ENCODE assay signal across 12 cellular contexts in the genomic region with DNA sequence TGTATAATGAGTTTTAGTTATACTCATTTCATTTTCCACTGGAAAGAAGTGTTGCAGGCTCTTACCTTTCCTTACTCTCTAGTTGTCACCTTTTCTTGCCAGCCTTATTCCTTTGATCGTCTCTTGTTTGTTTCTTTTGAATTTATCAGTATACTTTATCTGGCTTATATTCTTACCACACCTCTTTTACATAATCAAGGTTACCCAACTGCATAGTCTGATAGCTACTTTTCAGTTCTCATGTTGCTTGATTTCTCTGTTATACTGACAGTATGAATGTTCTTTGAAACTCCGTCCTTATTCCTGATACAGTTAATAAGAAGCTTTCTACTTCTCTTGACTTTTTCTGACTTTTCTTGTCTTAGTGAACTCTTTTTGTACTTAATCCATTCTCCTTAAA. TPM values are rescaled to one million over a fixed set of nuclear protein-coding genes. Genes with fewer than 3 reads are reported as not detected.
DNase-seq lines count a peak whose midpoint lies in the region; ATAC-seq and TF ChIP-seq lines count a peak whose summit lies in the region.
"Had no signal": no experiment of that assay in that cellular context is flagged by ENCODE, and none has a peak within 500 bp of the region (broad histone marks: within the 10 kb centered on the region; RNA-seq: fewer than 3 reads in every experiment).

No MANE protein-coding gene starts in this region.

- TF ChIP-seq POLR2A in esophagus squamous epithelium (IDR thresholded peaks at IDR 0.05) = no peak

- H3K27ac ChIP-seq in RWPE2 (ENCODE audit: poor library complexity, severe bottlenecking) = peak overlapping the region; percentile 97
- peak overlapping the region; percentile 61 to 94 (median 90) for H3K27ac ChIP-seq in esophagus squamous epithelium
- H3K27ac ChIP-seq: parathyroid adenoma had no signal

- WGBS in esophagus squamous epithelium, 2 donors = 28 to 54% methylated on average over 2 of the region's 2 CpGs

- ATAC-seq in activated T-cell treated with anti-CD3 and anti-CD28 coated beads, Interleukin-2, amount 50 U/mL, for 72 hours (replicated peaks in 1 of 2) = no peak
- no peak for ATAC-seq in RWPE2 (ENCODE audit: low read depth)
- ATAC-seq: WTC11 had no signal

- H3K9ac ChIP-seq in skeletal muscle satellite cell (ENCODE audit: low read depth, low read length) = peak overlapping the region; percentile 64
- H3K9ac ChIP-seq: parathyroid adenoma had no signal

- no peaks in the 10 kb centered on the region for H3K27me3 Mint-ChIP-seq in activated T-cell treated with anti-CD3 and anti-CD28 coated beads, Interleukin-2, amount 50 U/mL, for 72 hours (ENCODE audit: low read depth)

- peaks cover 58% of the 10 kb centered on the region for H3K4me1 ChIP-seq in RWPE2 (ENCODE audit: insufficient read depth, poor library complexity, severe bottlenecking)
- H3K4me1 ChIP-seq in esophagus squamous epithelium = peaks cover 13 to 83% (median 14%) of the 10 kb centered on the region in 3 donors
- peaks cover 36% of the 10 kb centered on the region for H3K4me1 ChIP-seq in skeletal muscle satellite cell (ENCODE audit: control insufficient read depth, insufficient read depth, low read length)

- peak overlapping the region; percentile 82 to 100 for H3K4me3 Mint-ChIP-seq in activated T-cell treated with anti-CD3 and anti-CD28 coated beads, Interleukin-2, amount 50 U/mL, for 72 hours
- H3K4me3 Mint-ChIP-seq: WTC11 had no signal

- peak overlapping the region; percentile 59 for H3K4me2 ChIP-seq in skeletal muscle satellite cell (ENCODE audit: low read length)

- H3K4me3 ChIP-seq in RWPE2 (ENCODE audit: severe bottlenecking) (no peak overlapping the region), esophagus squamous epithelium (peak overlapping the region in 2 of 4 donors; percentile 19 to 62), skeletal muscle satellite cell (ENCODE audit: low read length) (no peak overlapping the region)

- H3K36me3 ChIP-seq in RWPE2 (ENCODE audit: low read depth) = peaks cover 28% of the 10 kb centered on the region; the same call in 1 of the 2 replicates
- no peaks in the 10 kb centered on the region for H3K36me3 ChIP-seq in esophagus squamous epithelium
- no peaks in the 10 kb centered on the region for H3K36me3 ChIP-seq in skeletal muscle satellite cell (ENCODE audit: insufficient read depth, low read length)

- peak overlapping the region; percentile 83 for H3K27ac Mint-ChIP-seq in activated T-cell treated with anti-CD3 and anti-CD28 coated beads, Interleukin-2, amount 50 U/mL, for 72 hours
- H3K27ac Mint-ChIP-seq: WTC11 had no signal

- intact Hi-C loops in esophagus squamous epithelium (cut with DNase I) = no loop called here

- peaks cover 15 to 23% of the 10 kb centered on the region in 2 donors for H3K36me3 Mint-ChIP-seq in activated T-cell treated with anti-CD3 and anti-CD28 coated beads, Interleukin-2, amount 50 U/mL, for 72 hours (ENCODE audit: insufficient read depth in 2 of 2)
- H3K36me3 Mint-ChIP-seq: WTC11 had no signal

- no peak for DNase-seq in activated T-cell treated with anti-CD3 and anti-CD28 coated beads, Interleukin-2, amount 50 U/mL, for 72 hours
- DNase-seq in activated T-cell treated with anti-CD3 and anti-CD28 coated beads, Interleukin-2, amount 50 U/mL, for 1 hour = no peak
- DNase-seq in RWPE2 (ENCODE audit: low spot score) = no peak
- no peak for DNase-seq in esophagus squamous epithelium (lab: John Stamatoyannopoulos, UW)
- no peak for DNase-seq in NCI-H510A (lab: John Stamatoyannopoulos, UW)
- no peak for DNase-seq in NCI-H748 treated with DMSO at 0.1 percent for 48 hours (lab: John Stamatoyannopoulos, UW)
- DNase-seq in NCI-H526 treated with DMSO at 0.1 percent for 48 hours (lab: John Stamatoyannopoulos, UW) = no peak
- DNase-seq: cortex of kidney, NCI-H1105 had no signal

- peaks cover 86% of the 10 kb centered on the region for H3K4me1 Mint-ChIP-seq in activated T-cell treated with anti-CD3 and anti-CD28 coated beads, Interleukin-2, amount 50 U/mL, for 72 hours (ENCODE audit: low read depth)

- H3K9me3 ChIP-seq in RWPE2 (ENCODE audit: severe bottlenecking) (no peaks in the 10 kb centered on the region), esophagus squamous epithelium (no peaks in the 10 kb centered on the region), skeletal muscle satellite cell (replicated peaks; ENCODE audit: low read length) (no peaks in the 10 kb centered on the region)

- peaks cover 2 to 3% of the 10 kb centered on the region in 2 donors for H3K9me3 Mint-ChIP-seq in activated T-cell treated with anti-CD3 and anti-CD28 coated beads, Interleukin-2, amount 50 U/mL, for 72 hours

- H3K27me3 ChIP-seq in RWPE2 (ENCODE audit: insufficient read depth, poor library complexity, severe bottlenecking) = no peaks in the 10 kb centered on the region
- H3K27me3 ChIP-seq in esophagus squamous epithelium = no peaks in the 10 kb centered on the region
- H3K27me3 ChIP-seq in skeletal muscle satellite cell (ENCODE audit: control insufficient read depth, insufficient read depth, low read length) = no peaks in the 10 kb centered on the region

- TF ChIP-seq CTCF in RWPE2 (IDR thresholded peaks at IDR 0.05; ENCODE audit: poor library complexity, severe bottlenecking) (no peak), esophagus squamous epithelium (IDR thresholded peaks at IDR 0.05) (no peak)

RNA-seq across cellular contexts. Expression of gene NDFIP2, which starts 4.5 kb away (rescaled TPM):
- total RNA-seq in activated T-cell treated with anti-CD3 and anti-CD28 coated beads, Interleukin-2, amount 50 U/mL, for 72 hours = 100 to 1,000 TPM; 114 to 124 TPM
- 10 to 100 TPM; 37.8 to 81.9 (median 54.8) TPM for total RNA-seq in esophagus squamous epithelium
- total RNA-seq in skeletal muscle satellite cell (2012; rRNA removed) = 30.7 and 31.5 TPM in 2 replicates
